In the genomic region with DNA sequence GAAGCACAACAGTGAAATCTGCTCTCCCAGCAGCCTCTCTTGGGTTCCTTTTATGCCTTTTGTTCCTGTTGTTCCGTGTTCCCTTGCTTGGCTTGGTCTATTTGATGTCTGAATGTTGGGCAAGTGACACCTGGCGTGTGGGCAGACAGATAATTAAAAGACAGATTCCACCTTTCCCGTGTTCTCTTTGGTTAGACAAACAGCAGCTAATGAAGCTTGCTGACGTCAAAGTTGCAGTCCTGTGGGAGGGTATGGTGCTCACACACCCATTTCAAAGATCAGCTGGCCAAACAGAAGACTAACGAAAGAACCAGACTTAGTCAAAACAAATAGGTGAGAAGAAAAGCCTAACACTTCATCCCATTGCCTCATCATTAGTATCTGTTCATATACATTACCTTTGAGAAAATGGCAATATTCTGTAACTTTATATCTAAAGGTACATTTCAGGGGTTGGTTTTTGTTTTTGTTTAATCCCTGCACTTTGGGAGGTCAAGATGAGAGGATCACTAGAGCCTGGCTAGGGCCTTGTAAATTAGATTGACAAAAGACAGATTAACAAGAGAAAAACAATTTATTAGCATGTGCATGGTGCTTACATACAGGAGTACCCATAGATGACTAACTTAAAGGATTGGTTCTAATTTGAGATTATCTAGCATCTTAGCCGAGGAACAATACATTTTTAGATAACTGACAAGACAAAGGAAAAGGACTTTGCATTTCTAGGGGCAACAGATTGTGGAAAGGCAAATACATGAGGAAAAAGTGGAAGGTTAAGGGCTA, we compare ENCODE assay signal across 16 cellular contexts. TPM values are rescaled to one million over a fixed set of nuclear protein-coding genes. Genes with fewer than 3 reads are reported as not detected.
DNase-seq lines count a peak whose midpoint lies in the region; ATAC-seq and TF ChIP-seq lines count a peak whose summit lies in the region.
"Had no signal": no experiment of that assay in that cellular context is flagged by ENCODE, and none has a peak within 500 bp of the region (broad histone marks: within the 10 kb centered on the region; RNA-seq: fewer than 3 reads in every experiment).

No MANE protein-coding gene starts in this region.

- DNase-seq in HAP-1 (ENCODE audit: low spot score in 2 of 2) (peak; percentile 9 to 68), iPS DF 4.7 (ENCODE audit: extremely low read depth, low spot score) (peak; percentile 33), GM10248 (ENCODE audit: extremely low spot score) (no peak), T-helper 2 cell (no peak), A172 (ENCODE audit: low spot score) (no peak), NCI-H226 (no peak)
- DNase-seq: activated CD8-positive, alpha-beta T cell treated with anti-CD3 and anti-CD28 coated beads for 36 hours; activated effector memory CD4-positive, alpha-beta T cell treated with Interleukin-2 at 50 U/mL for 16 hours; EL; mammary epithelial cell; NCI-H82 had no signal

- in situ Hi-C loops in HAP-1 (cut with MboI; ENCODE audit: low sequenced_read_pairs) = no loop called here

- H3K4me1 ChIP-seq in HAP-1 = peaks cover 4% of the 10 kb centered on the region
- peaks cover 19% of the 10 kb centered on the region for H3K4me1 ChIP-seq in HUES64 (ENCODE audit: insufficient read depth, low read length)
- H3K4me1 ChIP-seq: SJSA1 had no signal

- H3K27ac ChIP-seq in HUES64 (ENCODE audit: low read depth, low read length) = peak overlapping the region; percentile 59; the same call in 1 of the 2 replicates
- H3K27ac ChIP-seq: BLaER1 treated with 17β-estradiol and CSF1 and Interleukin-3, amounts not matched to agents 10 nM and 100 nM; SJSA1 had no signal

- no peak overlapping the region for H3K9ac ChIP-seq in HUES64 (ENCODE audit: low read depth, low read length)
- H3K9ac ChIP-seq: BLaER1 treated with 17β-estradiol and CSF1 and Interleukin-3, amounts not matched to agents 10 nM and 100 nM had no signal

- 45% methylated on average over 6 of the region's 6 CpGs for WGBS in HUES64

- TF ChIP-seq CTCF in GM10248 (IDR thresholded peaks at IDR 0.05; ENCODE audit: control extremely low read depth, extremely low read depth, low read depth, missing control alignments) = no peak

- ATAC-seq in GM18867 (IDR thresholded peaks at IDR 0.05; ENCODE audit: unreplicated experiment) = peak; percentile 68
- ATAC-seq: activated CD8-positive, alpha-beta T cell treated with anti-CD3 and anti-CD28 coated beads for 36 hours; K562 had no signal

- H3K36me3 ChIP-seq in HAP-1 (replicated peaks) (no peaks in the 10 kb centered on the region), HUES64 (ENCODE audit: insufficient read depth, low read length) (no peaks in the 10 kb centered on the region)
- H3K36me3 ChIP-seq: BLaER1 treated with 17β-estradiol and CSF1 and Interleukin-3, amounts not matched to agents 10 nM and 100 nM; SJSA1 had no signal

- H3K27me3 ChIP-seq in HAP-1 (ENCODE audit: low read depth) (peaks cover 15% of the 10 kb centered on the region), HUES64 (ENCODE audit: insufficient read depth, low read length) (no peaks in the 10 kb centered on the region)
- H3K27me3 ChIP-seq: BLaER1 treated with 17β-estradiol and CSF1 and Interleukin-3, amounts not matched to agents 10 nM and 100 nM; SJSA1 had no signal

- CTCF ChIA-PET in GM10248 (lab: Yijun Ruan, JAX) = interaction anchor here (1.2 to 1.6 kb wide), 2 partner anchors 11 kb away, joined by 3 to 4 read pairs; no protein-coding TSS in a partner anchor

- POLR2A ChIA-PET in GM10248 (lab: Yijun Ruan, JAX) = no interaction called here

- no peaks in the 10 kb centered on the region for H3K9me3 ChIP-seq in HAP-1
- H3K9me3 ChIP-seq in HUES64 (ENCODE audit: insufficient read depth, low read depth, low read length) = no peaks in the 10 kb centered on the region
- H3K9me3 ChIP-seq: BLaER1 treated with 17β-estradiol and CSF1 and Interleukin-3, amounts not matched to agents 10 nM and 100 nM; SJSA1 had no signal

- no peak overlapping the region for H3K4me3 ChIP-seq in HAP-1
- no peak overlapping the region for H3K4me3 ChIP-seq in HUES64 (ENCODE audit: low read length)
- H3K4me3 ChIP-seq: BLaER1 treated with 17β-estradiol and CSF1 and Interleukin-3, amounts not matched to agents 10 nM and 100 nM; K562; SJSA1 had no signal

RNA-seq across cellular contexts. Expression of gene TNFRSF21, which starts 48.9 kb away (rescaled TPM):
- polyA plus RNA-seq in HUES64 (2013, experiment 1 of 2) = 30.3 TPM
- 34.0 TPM for polyA plus RNA-seq in HUES64 (2013, experiment 2 of 2)
- total RNA-seq in A172 (2014; rRNA removed; shearing (Covaris generic)) = 10.7 and 11.1 TPM in 2 replicates

Comparison
In these comparisons a context has a peak if more than half of its experiments do, and no peak if none do; other contexts are left out.
1. DNase-seq: peak in HAP-1 (2 of 2) and iPS DF 4.7 (single experiment); none in GM10248 (single experiment), T-helper 2 cell (0 of 5), A172 (single experiment) and NCI-H226 (single experiment).